In genomic region chr13:104086759-104087158, GRCh38 we compare ENCODE assay signal across 32 cellular contexts.
"Had no signal": no experiment of that assay in that cellular context is flagged by ENCODE, and none has a peak within 500 bp of the region (broad histone marks: within the 10 kb centered on the region; RNA-seq: fewer than 3 reads in every experiment).

No MANE protein-coding gene starts in this region.

- H3K27ac Mint-ChIP-seq: activated naive CD4-positive, alpha-beta T cell treated with anti-CD3 and anti-CD28 coated beads for 36 hours; activated naive CD8-positive, alpha-beta T cell treated with anti-CD3 and anti-CD28 coated beads for 36 hours; activated T-helper 1 cell treated with anti-CD3 and anti-CD28 coated beads, Interleukin-12 subunit alpha, Interleukin-12 subunit beta, Interleukin-2, Interleukin-4 antibody, amounts not matched to agents 30 ng/mL and 10 ng/mL and 1 ng/mL, durations not matched to agents 14 hours and 24 hours and 36 hours; immature natural killer cell; naive thymus-derived CD4-positive, alpha-beta T cell; stimulated activated naive B cell treated with anti-CD40 and anti-IgM and Interleukin-4, amounts not matched to agents 10 μg/mL and 1 μg/mL and 100 μg/mL, for 72 hours; T-helper 1 cell treated with Interleukin-12 subunit alpha and Interleukin-12 subunit beta and Interleukin-4 antibody, amounts not matched to agents 30 μg/mL and 1 μg/mL, for 36 hours had no signal

- H3K27me3 ChIP-seq: adrenal gland, ascending aorta, esophagus muscularis mucosa, heart left ventricle, right atrium auricular region, transverse colon had no signal

- H3K36me3 Mint-ChIP-seq: activated naive CD8-positive, alpha-beta T cell treated with anti-CD3 and anti-CD28 coated beads for 36 hours; immature natural killer cell; stimulated activated naive B cell treated with anti-CD40 and anti-IgM and Interleukin-4, amounts not matched to agents 10 μg/mL and 1 μg/mL and 100 μg/mL, for 72 hours had no signal

- H3K9ac ChIP-seq: parathyroid adenoma had no signal

- H3K4me3 Mint-ChIP-seq: activated naive CD4-positive, alpha-beta T cell treated with anti-CD3 and anti-CD28 coated beads for 36 hours; activated naive CD8-positive, alpha-beta T cell treated with anti-CD3 and anti-CD28 coated beads for 36 hours; activated T-helper 1 cell treated with anti-CD3 and anti-CD28 coated beads, Interleukin-12 subunit alpha, Interleukin-12 subunit beta, Interleukin-2, Interleukin-4 antibody, amounts not matched to agents 30 ng/mL and 10 ng/mL and 1 ng/mL, durations not matched to agents 14 hours and 24 hours and 36 hours; immature natural killer cell; naive thymus-derived CD4-positive, alpha-beta T cell; neural crest cell; stimulated activated naive B cell treated with anti-CD40 and anti-IgM and Interleukin-4, amounts not matched to agents 10 μg/mL and 1 μg/mL and 100 μg/mL, for 72 hours; T-helper 1 cell treated with Interleukin-12 subunit alpha and Interleukin-12 subunit beta and Interleukin-4 antibody, amounts not matched to agents 30 μg/mL and 1 μg/mL, for 36 hours had no signal

- H3K4me3 ChIP-seq: adrenal gland, ascending aorta, esophagus muscularis mucosa, heart left ventricle, right atrium auricular region, transverse colon had no signal

- H3K27me3 Mint-ChIP-seq: activated naive CD8-positive, alpha-beta T cell treated with anti-CD3 and anti-CD28 coated beads for 36 hours; naive thymus-derived CD4-positive, alpha-beta T cell; stimulated activated naive B cell treated with anti-CD40 and anti-IgM and Interleukin-4, amounts not matched to agents 10 μg/mL and 1 μg/mL and 100 μg/mL, for 72 hours had no signal

- H2AFZ ChIP-seq: parathyroid adenoma had no signal

- H3K4me1 Mint-ChIP-seq: activated naive CD8-positive, alpha-beta T cell treated with anti-CD3 and anti-CD28 coated beads for 36 hours; immature natural killer cell; naive thymus-derived CD4-positive, alpha-beta T cell; neural crest cell; stimulated activated naive B cell treated with anti-CD40 and anti-IgM and Interleukin-4, amounts not matched to agents 10 μg/mL and 1 μg/mL and 100 μg/mL, for 72 hours had no signal

- H3K36me3 ChIP-seq: adrenal gland, ascending aorta, esophagus muscularis mucosa, heart left ventricle, right atrium auricular region, transverse colon had no signal

- H3K4me1 ChIP-seq: adrenal gland, ascending aorta, esophagus muscularis mucosa, heart left ventricle, parathyroid adenoma, right atrium auricular region, transverse colon had no signal

- FAIRE-seq: colon, TTC549, urothelium cell line had no signal

- DNase-seq: activated CD4-positive, alpha-beta T cell treated with anti-CD3 and anti-CD28 coated beads for 48 hours; activated CD4-positive, alpha-beta T cell treated with anti-CD3 and anti-CD28 coated beads, Interleukin-2, amount 50 U/mL, for 48 hours; activated CD8-positive, alpha-beta memory T cell treated with anti-CD3 and anti-CD28 coated beads for 24 hours; activated effector memory CD4-positive, alpha-beta T cell treated with anti-CD3 and anti-CD28 coated beads, Interleukin-2, amount 50 U/mL, for 16 hours; activated naive CD4-positive, alpha-beta T cell treated with anti-CD3 and anti-CD28 coated beads for 36 hours; activated naive CD8-positive, alpha-beta T cell treated with anti-CD3 and anti-CD28 coated beads for 36 hours; adrenal gland; central memory CD4-positive, alpha-beta T cell; dermis blood vessel endothelial cell; effector CD4-positive, alpha-beta T cell; heart left ventricle; hypothalamus; immature natural killer cell; midbrain; naive thymus-derived CD4-positive, alpha-beta T cell; nucleus accumbens; stimulated activated CD4-positive, alpha-beta T cell treated with anti-CD3 and anti-CD28 coated beads, Interleukin-15, amount 100 ng/mL, for 24 hours; stimulated activated CD4-positive, alpha-beta T cell treated with anti-CD3 and anti-CD28 coated beads, Interleukin-2, amount 100 ng/mL, for 24 hours; stimulated activated naive B cell treated with anti-CD40 and anti-IgM and Interleukin-4, amounts not matched to agents 10 μg/mL and 1 μg/mL and 100 μg/mL, for 72 hours; T-helper 9 cell; transverse colon had no signal

- H3K79me2 ChIP-seq: parathyroid adenoma had no signal

- H3K27ac ChIP-seq: adrenal gland, ascending aorta, esophagus muscularis mucosa, heart left ventricle, parathyroid adenoma, right atrium auricular region, transverse colon, VCaP had no signal

- H3K9me3 ChIP-seq: adrenal gland, ascending aorta, transverse colon had no signal
